ENCODE assay signal across 8 cellular contexts in the genomic region with DNA sequence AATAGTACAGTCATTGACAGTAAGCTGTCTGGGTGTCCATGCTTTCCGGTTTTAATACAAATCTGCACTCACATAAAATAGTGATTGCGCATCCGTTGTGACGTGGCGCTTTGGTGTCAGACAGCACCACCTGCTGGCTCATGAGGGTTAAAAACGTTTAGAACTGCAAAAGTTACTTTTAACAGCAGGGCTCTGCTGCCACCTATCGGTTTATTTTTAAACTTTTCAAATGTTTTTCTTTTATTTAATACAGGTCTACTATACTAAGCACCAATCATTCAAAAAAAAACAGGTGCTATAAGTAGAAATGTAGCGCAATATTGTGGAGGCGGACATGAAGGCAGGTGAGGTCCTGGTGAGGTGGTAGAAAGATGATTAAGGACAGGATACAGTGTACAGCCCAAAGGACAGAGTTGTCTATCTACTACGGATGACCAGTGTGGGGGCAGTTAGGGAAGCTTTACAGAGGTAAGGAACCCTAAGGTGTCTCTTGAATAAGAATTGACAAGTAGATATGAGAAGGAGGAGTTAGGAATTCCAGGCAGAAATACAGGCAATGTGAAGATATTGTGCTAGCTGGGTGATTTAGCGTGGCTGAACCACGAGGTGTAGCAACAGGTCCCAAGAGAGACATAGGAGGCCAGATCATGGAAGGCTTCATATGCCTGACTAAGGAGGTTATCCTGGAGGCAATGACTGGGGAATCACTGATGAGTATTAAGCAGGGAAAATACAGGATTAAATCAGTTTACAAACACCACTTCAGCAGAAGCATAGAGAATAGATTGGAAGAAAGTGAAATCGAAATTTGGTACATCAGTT.
DNase-seq lines count a peak whose midpoint lies in the region; ATAC-seq, FAIRE-seq and TF ChIP-seq lines count a peak whose summit lies in the region.

No MANE protein-coding gene starts in this region.

- H3K27me3 Mint-ChIP-seq in activated B cell treated with CpG ODN at 0.5 μM for 24 hours, result peaks cover 21% of the 10 kb centered on the region

- CTCF ChIA-PET in activated B cell treated with CpG ODN at 0.5 μM for 24 hours (lab: Charles Lee), result interaction anchor here (0.7 to 6.9 kb wide), 10 partner anchors 10 to 1334 kb away, joined by 3 to 83 read pairs (median 4); no protein-coding TSS in a partner anchor

- H3K4me1 ChIP-seq in kidney (ENCODE audit: control insufficient read depth in 1 of 2, insufficient read depth in 1 of 2, low read depth in 1 of 2, low read length in 2 of 2), result no peaks in the 10 kb centered on the region

- H3K27ac ChIP-seq in kidney (ENCODE audit: low read depth in 2 of 2, low read length in 2 of 2), result no peak overlapping the region

- H3K4me3 ChIP-seq in cardiac fibroblast (replicated peaks in 1 of 2; ENCODE audit: low read depth in 2 of 2, low read length in 2 of 2) (no peak overlapping the region), kidney (ENCODE audit: low read length in 2 of 2) (peak overlapping the region; percentile 19 to 33)

- DNase-seq in NCI-H345 (lab: John Stamatoyannopoulos, UW), result peak; percentile 90
- peak; percentile 41 for DNase-seq in activated B cell treated with CpG ODN at 0.5 μM for 24 hours
- DNase-seq in cardiac fibroblast (ENCODE audit: low read depth in 2 of 2), result peak; percentile 89 to 93
- DNase-seq in kidney, result peak; percentile 82
- DNase-seq in stimulated activated CD4-positive, alpha-beta T cell treated with anti-CD3 and anti-CD28 coated beads, Interleukin-1b, Interleukin-23, amount 100 ng/mL, for 48 hours, result peak; percentile 80

- POLR2A ChIA-PET in activated B cell treated with CpG ODN at 0.5 μM for 24 hours (lab: Charles Lee), result interaction anchor here (0.6 kb wide), 1 partner anchor 9 kb away, joined by 3 read pairs; no protein-coding TSS in a partner anchor

- no peak overlapping the region for H3K27ac Mint-ChIP-seq in activated B cell treated with CpG ODN at 0.5 μM for 24 hours

- intact Hi-C loops in activated B cell treated with CpG ODN at 0.5 μM for 24 hours (cut with micrococcal nuclease) (loop anchor here (1.0 to 10.0 kb wide), 9 partner anchors 288 to 1672 kb away; a partner anchor contains a TSS), kidney (cut with DNase I) (loop anchor here (10.0 kb wide), 1 partner anchor 712 kb away; no protein-coding TSS in a partner anchor)

- H3K4me1 Mint-ChIP-seq in activated B cell treated with CpG ODN at 0.5 μM for 24 hours, result peaks cover 4% of the 10 kb centered on the region

- H3K4me3 Mint-ChIP-seq in activated B cell treated with CpG ODN at 0.5 μM for 24 hours, result no peak overlapping the region

- no peak overlapping the region for H3K9ac ChIP-seq in kidney (ENCODE audit: low read length in 2 of 2)

- H3K36me3 ChIP-seq in kidney (ENCODE audit: control insufficient read depth in 1 of 2, insufficient read depth in 2 of 2, low read length in 2 of 2), result no peaks in the 10 kb centered on the region

- TF ChIP-seq CTCF in activated B cell treated with CpG ODN at 0.5 μM for 24 hours (IDR thresholded peaks at IDR 0.05), result peak; percentile 94
- TF ChIP-seq CTCF in cardiac fibroblast (IDR thresholded peaks at IDR 0.05; ENCODE audit: low read depth, low read length), result peak; percentile 88
- peak; percentile 96 for TF ChIP-seq CTCF in kidney (IDR thresholded peaks at IDR 0.05; ENCODE audit: borderline replicate concordance, extremely low read depth, insufficient read depth)

- H3K9me3 Mint-ChIP-seq in activated B cell treated with CpG ODN at 0.5 μM for 24 hours, result no peaks in the 10 kb centered on the region

- no peaks in the 10 kb centered on the region for H3K36me3 Mint-ChIP-seq in activated B cell treated with CpG ODN at 0.5 μM for 24 hours (ENCODE audit: low read depth)

- no peaks in the 10 kb centered on the region for H3K9me3 ChIP-seq in kidney (ENCODE audit: control insufficient read depth in 1 of 2, low read length in 2 of 2)

- ATAC-seq in GM18517 (IDR thresholded peaks at IDR 0.05; ENCODE audit: unreplicated experiment) (peak; percentile 80), HG03135 (IDR thresholded peaks at IDR 0.05; ENCODE audit: unreplicated experiment) (peak; percentile 65), activated B cell treated with CpG ODN at 0.5 μM for 24 hours (ENCODE audit: low read depth) (peak; percentile 96)

- FAIRE-seq in A204.1 (lab: Jason Lieb, UNC) (peak; percentile 99), kidney (lab: Jason Lieb, UNC) (peak; percentile 96)

Comparison
In these comparisons a context has a peak if more than half of its experiments do, and no peak if none do; other contexts are left out.
1. DNase-seq: peak in every context shown above with its lines; median percentile 91 in cardiac fibroblast; 90 in NCI-H345; 82 in kidney; 80 in stimulated activated CD4-positive, alpha-beta T cell treated with anti-CD3 and anti-CD28 coated beads, Interleukin-1b, Interleukin-23, amount 100 ng/mL, for 48 hours; 41 in activated B cell treated with CpG ODN at 0.5 μM for 24 hours.
2. H3K4me3 ChIP-seq: peak in kidney (2 of 2); none in cardiac fibroblast (0 of 2).
3. Peak in every context shown above with its lines, with median percentiles within 50 percentile points of each other: ATAC-seq and CTCF ChIP-seq.